Comparison of ENCODE assay signal across 18 cellular contexts in the genomic region with DNA sequence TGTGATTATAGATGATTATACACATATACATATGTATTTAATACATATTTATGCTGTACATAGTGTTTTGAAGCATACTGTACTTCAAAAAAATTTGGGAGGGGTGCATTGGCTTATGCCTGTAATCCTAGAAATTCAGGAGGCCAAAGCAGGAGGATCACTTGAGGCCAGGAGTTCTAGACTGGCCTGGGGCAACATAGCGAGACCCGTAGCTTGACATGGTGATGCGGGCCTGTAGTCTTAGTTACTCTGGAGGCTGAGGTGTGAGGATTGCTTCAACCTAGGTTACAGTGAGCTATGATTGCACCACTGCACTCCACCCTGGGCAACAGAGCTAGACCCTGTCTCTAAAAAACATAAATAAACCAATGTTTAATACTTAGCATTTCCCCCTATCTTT. TPM values are rescaled to one million over a fixed set of nuclear protein-coding genes. Genes with fewer than 3 reads are reported as not detected.
DNase-seq lines count a peak whose midpoint lies in the region; ATAC-seq, FAIRE-seq and TF ChIP-seq lines count a peak whose summit lies in the region.
"Had no signal": no experiment of that assay in that cellular context is flagged by ENCODE, and none has a peak within 500 bp of the region (broad histone marks: within the 10 kb centered on the region; RNA-seq: fewer than 3 reads in every experiment).

No MANE protein-coding gene starts in this region.

- H3K27ac ChIP-seq in right atrium auricular region (no peak overlapping the region), RWPE1 (peak overlapping the region; percentile 85; the same call in 1 of the 2 replicates), kidney (ENCODE audit: low read depth in 2 of 2, low read length in 2 of 2) (no peak overlapping the region), spleen (peak overlapping the region in 1 of 8 donors; percentile 94)

- WGBS in spleen, 5 donors: 92 to 100% (median 95%) methylated on average over 3 of the region's 3 CpGs

- H3K27me3 ChIP-seq in right atrium auricular region (no peaks in the 10 kb centered on the region), spleen (replicated peaks in 1 of 7) (no peaks in the 10 kb centered on the region)
- H3K27me3 ChIP-seq: BLaER1 treated with 17β-estradiol and CSF1 and Interleukin-3, amounts not matched to agents 10 nM and 100 nM had no signal

- TF ChIP-seq POLR2A in spleen (IDR thresholded peaks at IDR 0.05): no peak

- H3K9me3 ChIP-seq in right atrium auricular region (no peaks in the 10 kb centered on the region), kidney (ENCODE audit: control insufficient read depth in 1 of 2, low read length in 2 of 2) (no peaks in the 10 kb centered on the region), spleen (no peaks in the 10 kb centered on the region)
- H3K9me3 ChIP-seq: HAP-1 had no signal

- H3K4me3 ChIP-seq in right atrium auricular region (no peak overlapping the region), kidney (ENCODE audit: low read length in 2 of 2) (no peak overlapping the region), spleen (no peak overlapping the region)
- H3K4me3 ChIP-seq: BLaER1 treated with 17β-estradiol and CSF1 and Interleukin-3, amounts not matched to agents 10 nM and 100 nM; GM12878; GM23248; HAP-1 had no signal

- no peak for FAIRE-seq in kidney (lab: Jason Lieb, UNC)
- FAIRE-seq: GM12878, GM19239 had no signal

- ATAC-seq in left cardiac atrium: no peak
- ATAC-seq: CD8-positive, alpha-beta T cell; GM12878 had no signal

- no peak for TF ChIP-seq CTCF in right atrium auricular region (IDR thresholded peaks at IDR 0.05)
- no peak for TF ChIP-seq CTCF in RWPE1 (conservative IDR thresholded peaks at IDR 0.05; ENCODE audit: low read depth)
- no peak for TF ChIP-seq CTCF in kidney (IDR thresholded peaks at IDR 0.05; ENCODE audit: borderline replicate concordance, extremely low read depth, insufficient read depth)
- no peak for TF ChIP-seq CTCF in spleen (IDR thresholded peaks at IDR 0.05 in 8 of 11, conservative IDR thresholded peaks at IDR 0.05 in 3 of 11)

- DNase-seq in left cardiac atrium: peak; percentile 2
- no peak for DNase-seq in right atrium auricular region (ENCODE audit: low spot score)
- no peak for DNase-seq in RWPE1 (ENCODE audit: low spot score)
- DNase-seq in kidney: peak; percentile 5
- peak; percentile 41 for DNase-seq in spleen
- DNase-seq in cerebellar cortex (ENCODE audit: low spot score): no peak
- DNase-seq in ecto neural progenitor cell (ENCODE audit: low spot score): no peak
- DNase-seq in DMS53 (lab: John Stamatoyannopoulos, UW): no peak
- DNase-seq: 8988T; Calu3; CD8-positive, alpha-beta T cell; DND-41; EL; GM23248 had no signal

- intact Hi-C loops in left cardiac atrium (cut with DNase I): no loop called here
- intact Hi-C loops in kidney (cut with DNase I): no loop called here
- intact Hi-C loops in spleen (cut with DNase I; ENCODE audit: low total_unique reads): no loop called here

- H3K4me1 ChIP-seq in right atrium auricular region (peaks cover 0 to 30% of the 10 kb centered on the region in 2 donors), kidney (ENCODE audit: control insufficient read depth in 1 of 2, insufficient read depth in 1 of 2, low read depth in 1 of 2, low read length in 2 of 2) (peaks cover 5 to 11% of the 10 kb centered on the region in 2 donors), spleen (peaks cover 16 to 65% (median 41%) of the 10 kb centered on the region in 6 donors)

- H3K9ac ChIP-seq in kidney (ENCODE audit: low read length in 2 of 2): no peak overlapping the region
- H3K9ac ChIP-seq: GM23248 had no signal

- H3K36me3 ChIP-seq in right atrium auricular region (no peaks in the 10 kb centered on the region), kidney (ENCODE audit: control insufficient read depth in 1 of 2, insufficient read depth in 2 of 2, low read length in 2 of 2) (no peaks in the 10 kb centered on the region), spleen (no peaks in the 10 kb centered on the region)
- H3K36me3 ChIP-seq: BLaER1 treated with 17β-estradiol and CSF1 and Interleukin-3, amounts not matched to agents 10 nM and 100 nM; HAP-1 had no signal

- CTCF ChIA-PET in RWPE1 (lab: Yijun Ruan, JAX): interaction anchor here (1.2 kb wide), 1 partner anchor 124 kb away, joined by 5 read pairs; no protein-coding TSS in a partner anchor

- POLR2A ChIA-PET in RWPE1 (lab: Yijun Ruan, JAX; ENCODE audit: low non-redundant PET): no interaction called here

RNA-seq across cellular contexts. Expression of gene FAM110A, which starts 1.6 kb away (rescaled TPM):
- total RNA-seq in left cardiac atrium (1 to 10 TPM; 4.0 to 4.4 TPM), right atrium auricular region (1 to 10 TPM; 5.7 to 5.8 TPM), kidney (10.2 TPM), spleen (10 to 100 TPM; 19.7 to 32.0 (median 25.7) TPM)
- polyA plus RNA-seq in kidney (ENCODE audit: insufficient read depth, low read depth, low replicate concordance) (12.6 TPM), spleen (10 to 100 TPM; 11.3 to 21.0 (median 12.5) TPM)

Comparison
In these comparisons a context has a peak if more than half of its experiments do, and no peak if none do; other contexts are left out.
1. DNase-seq: peak in left cardiac atrium (single experiment), kidney (single experiment) and spleen (single experiment); none in right atrium auricular region (single experiment), RWPE1 (single experiment), cerebellar cortex (single experiment), ecto neural progenitor cell (single experiment) and DMS53 (single experiment).